In the genomic region with DNA sequence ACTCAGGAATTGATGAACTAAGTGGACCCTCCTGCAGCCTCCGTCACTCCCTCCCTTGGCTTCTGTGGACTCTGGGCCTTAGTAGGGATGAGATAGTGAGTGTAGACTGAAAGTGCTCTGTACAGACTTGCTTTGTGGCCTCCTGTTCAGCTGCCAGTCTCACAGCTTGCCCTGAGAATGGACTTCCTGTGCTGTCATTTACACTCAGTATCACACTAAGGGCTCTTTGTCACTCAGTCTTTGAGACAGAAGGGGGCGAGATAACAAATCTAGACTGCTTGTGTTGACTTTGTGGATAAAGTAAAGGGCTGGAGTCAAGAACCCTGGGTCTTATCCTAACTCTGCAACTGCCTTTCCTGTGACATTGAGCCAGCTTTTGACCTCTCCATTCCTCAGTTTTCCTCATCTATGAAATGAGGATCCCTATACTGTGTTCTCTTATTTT, we compare ENCODE assay signal across 9 cellular contexts. TPM values are rescaled to one million over a fixed set of nuclear protein-coding genes. Genes with fewer than 3 reads are reported as not detected.
DNase-seq lines count a peak whose midpoint lies in the region; ATAC-seq, FAIRE-seq and TF ChIP-seq lines count a peak whose summit lies in the region.
"Had no signal": no experiment of that assay in that cellular context is flagged by ENCODE, and none has a peak within 500 bp of the region (broad histone marks: within the 10 kb centered on the region; RNA-seq: fewer than 3 reads in every experiment).

No MANE protein-coding gene starts in this region.

- peak overlapping the region; percentile 23 to 88 (median 58) for H3K27ac Mint-ChIP-seq in nephron

- peaks cover 0 to 35% of the 10 kb centered on the region in 2 experiments; a peak in 3 of 5 replicates for H3K4me1 ChIP-seq in K562 (replicated peaks in 1 of 2; ENCODE audit: control insufficient read depth in 2 of 2, insufficient read depth in 2 of 2, low read length in 2 of 2)
- H3K4me1 ChIP-seq: parathyroid adenoma had no signal

- H3K9me3 ChIP-seq in K562 (replicated peaks; ENCODE audit: control insufficient read depth, insufficient read depth, low read depth, low read length): no peaks in the 10 kb centered on the region

- H2AFZ ChIP-seq in K562 (ENCODE audit: low read depth, low read length): peak overlapping the region; percentile 76
- H2AFZ ChIP-seq: parathyroid adenoma had no signal

- no peak overlapping the region for H3K4me3 Mint-ChIP-seq in nephron

- in situ Hi-C loops in K562 (cut with MboI): no loop called here

- 0% methylated on average over 2 of the region's 2 CpGs for WGBS in K562 (ENCODE audit: insufficient coverage, low coverage, missing lambda C conversion rate)

- H4K20me1 ChIP-seq in K562 (replicated peaks; ENCODE audit: control insufficient read depth, insufficient read depth, low read length): no peaks in the 10 kb centered on the region

- peak; percentile 83 for ATAC-seq in GM19438 (IDR thresholded peaks at IDR 0.05; ENCODE audit: low read depth, unreplicated experiment)
- peak; percentile 92 for ATAC-seq in HG03571 (IDR thresholded peaks at IDR 0.05; ENCODE audit: unreplicated experiment)
- ATAC-seq in K562: peak; percentile 85
- ATAC-seq in HG02840 (IDR thresholded peaks at IDR 0.05; ENCODE audit: low FRiP score, unreplicated experiment): no peak
- no peak for ATAC-seq in HG03280 (IDR thresholded peaks at IDR 0.05; ENCODE audit: unreplicated experiment)

- H3K36me3 Mint-ChIP-seq in nephron (ENCODE audit: low read depth): no peaks in the 10 kb centered on the region

- H3K9me3 Mint-ChIP-seq in nephron: no peaks in the 10 kb centered on the region

- no peak overlapping the region; a peak in 1 of 4 replicates for H3K9ac ChIP-seq in K562 (ENCODE audit: insufficient read depth in 1 of 2, low read depth in 2 of 2, low read length in 2 of 2)
- H3K9ac ChIP-seq: parathyroid adenoma had no signal

- intact Hi-C loops in K562 (cut with micrococcal nuclease): loop anchor here (1.0 kb wide), 1 partner anchor 19 kb away; no protein-coding TSS in a partner anchor

- H3K27me3 Mint-ChIP-seq in nephron (ENCODE audit: low read depth): no peaks in the 10 kb centered on the region

- no peak for TF ChIP-seq POLR2A in K562 (conservative IDR thresholded peaks at IDR 0.05)

- TF ChIP-seq EP300 in K562 (IDR thresholded peaks at IDR 0.05; ENCODE audit: low read length): peak; percentile 52; the same call in 1 of the 2 replicates

- no peaks in the 10 kb centered on the region for H3K9me1 ChIP-seq in K562 (ENCODE audit: control insufficient read depth, insufficient read depth, low read length)

- no peaks in the 10 kb centered on the region for H3K79me2 ChIP-seq in K562 (ENCODE audit: control insufficient read depth, insufficient read depth, low read length)
- H3K79me2 ChIP-seq: parathyroid adenoma had no signal

- DNase-seq in DMS153 (lab: John Stamatoyannopoulos, UW) (peak; percentile 33), K562 (ENCODE audit: extremely low read depth in 1 of 4, low spot score in 3 of 4) (peak in 3 of 4 experiments; percentile 5 to 75 (median 46)), GM19239 (ENCODE audit: insufficient read length, low spot score) (no peak)

- H3K27ac ChIP-seq in K562 (ENCODE audit: extremely low read depth, low read depth, low read length): peak overlapping the region; percentile 65
- H3K27ac ChIP-seq: parathyroid adenoma had no signal

- no peaks in the 10 kb centered on the region for H3K36me3 ChIP-seq in K562 (ENCODE audit: control insufficient read depth, insufficient read depth, low read length)

- peak in 1 of 3 experiments; percentile 7; a peak in 1 of 6 replicates for TF ChIP-seq CTCF in K562 (IDR thresholded peaks at IDR 0.05 in 2 of 3, conservative IDR thresholded peaks at IDR 0.05 in 1 of 3; ENCODE audit: insufficient read depth in 2 of 3, low read depth in 1 of 3, low read length in 3 of 3)
- no peak for TF ChIP-seq CTCF in nephron (IDR thresholded peaks at IDR 0.05; ENCODE audit: unreplicated experiment in 3 of 3)

- no peak for TF ChIP-seq RAD21 in K562 (CRISPR knock-in tag; conservative IDR thresholded peaks at IDR 0.05 in 1 of 2, IDR thresholded peaks at IDR 0.05 in 1 of 2)

- no peak overlapping the region for H3K4me3 ChIP-seq in K562

- no TSS peak for BruUV-seq in K562 (replicated peaks; lab: Mats Ljungman, UMichigan)

- H3K4me1 Mint-ChIP-seq in nephron: peaks cover 43% of the 10 kb centered on the region

- H3K4me2 ChIP-seq in K562 (ENCODE audit: insufficient read depth, low read length): peak overlapping the region; percentile 37

- CTCF ChIA-PET in K562 (lab: Yijun Ruan, JAX; ENCODE audit: low intra/inter-chr PET ratio): no interaction called here

- no peaks in the 10 kb centered on the region for H3K27me3 ChIP-seq in K562 (ENCODE audit: control insufficient read depth in 2 of 2, insufficient read depth in 2 of 2, low read length in 2 of 2)

- POLR2A ChIA-PET in K562 (lab: Yijun Ruan, JAX): no interaction called here

- FAIRE-seq in K562 (lab: Jason Lieb, UNC): peak; percentile 63
- no peak for FAIRE-seq in GM19239 (lab: Jason Lieb, UNC)

TF ChIP-seq in K562, 482 proteins besides CTCF, POLR2A, EP300 and RAD21 (continues in another document):
- TF ChIP-seq BRCA1 (IDR thresholded peaks at IDR 0.05) (no peak), BRCA1 (CRISPR knock-in tag; IDR thresholded peaks at IDR 0.05) (no peak), HNRNPK (IDR thresholded peaks at IDR 0.05; ENCODE audit: low read depth, low read length, poor library complexity, severe bottlenecking) (no peak), SMAD2 (IDR thresholded peaks at IDR 0.05; ENCODE audit: low read depth, low read length) (no peak), ZNF436 (CRISPR knock-in tag; IDR thresholded peaks at IDR 0.05) (no peak), RFX7 (CRISPR knock-in tag; IDR thresholded peaks at IDR 0.05) (no peak), NCOA6 (IDR thresholded peaks at IDR 0.05) (no peak), CEBPG (CRISPR knock-in tag; IDR thresholded peaks at IDR 0.05) (no peak), CEBPG (tag; conservative IDR thresholded peaks at IDR 0.05 in 1 of 2, IDR thresholded peaks at IDR 0.05 in 1 of 2) (no peak), FOXA3 (CRISPR knock-in tag; conservative IDR thresholded peaks at IDR 0.05 in 1 of 2, IDR thresholded peaks at IDR 0.05 in 1 of 2) (peak in 1 of 2 experiments; percentile 89; a peak in 2 of 4 replicates), HIVEP1 (CRISPR knock-in tag; IDR thresholded peaks at IDR 0.05) (no peak), ZC3H11A (IDR thresholded peaks at IDR 0.05; ENCODE audit: low read depth, low read length) (no peak), MAFG (tag; conservative IDR thresholded peaks at IDR 0.05) (no peak), ZNF644 (tag; IDR thresholded peaks at IDR 0.05; ENCODE audit: low read depth) (no peak), CBFA2T3 (IDR thresholded peaks at IDR 0.05) (peak; percentile 75), FOXJ3 (CRISPR knock-in tag; IDR thresholded peaks at IDR 0.05) (no peak), C11orf30 (IDR thresholded peaks at IDR 0.05; ENCODE audit: low read depth) (no peak), TAF15 (IDR thresholded peaks at IDR 0.05; ENCODE audit: low read depth, low read length) (no peak), ZNF408 (CRISPR knock-in tag; IDR thresholded peaks at IDR 0.05; ENCODE audit: low read depth) (no peak)
- TF ChIP-seq, protein P1, sequence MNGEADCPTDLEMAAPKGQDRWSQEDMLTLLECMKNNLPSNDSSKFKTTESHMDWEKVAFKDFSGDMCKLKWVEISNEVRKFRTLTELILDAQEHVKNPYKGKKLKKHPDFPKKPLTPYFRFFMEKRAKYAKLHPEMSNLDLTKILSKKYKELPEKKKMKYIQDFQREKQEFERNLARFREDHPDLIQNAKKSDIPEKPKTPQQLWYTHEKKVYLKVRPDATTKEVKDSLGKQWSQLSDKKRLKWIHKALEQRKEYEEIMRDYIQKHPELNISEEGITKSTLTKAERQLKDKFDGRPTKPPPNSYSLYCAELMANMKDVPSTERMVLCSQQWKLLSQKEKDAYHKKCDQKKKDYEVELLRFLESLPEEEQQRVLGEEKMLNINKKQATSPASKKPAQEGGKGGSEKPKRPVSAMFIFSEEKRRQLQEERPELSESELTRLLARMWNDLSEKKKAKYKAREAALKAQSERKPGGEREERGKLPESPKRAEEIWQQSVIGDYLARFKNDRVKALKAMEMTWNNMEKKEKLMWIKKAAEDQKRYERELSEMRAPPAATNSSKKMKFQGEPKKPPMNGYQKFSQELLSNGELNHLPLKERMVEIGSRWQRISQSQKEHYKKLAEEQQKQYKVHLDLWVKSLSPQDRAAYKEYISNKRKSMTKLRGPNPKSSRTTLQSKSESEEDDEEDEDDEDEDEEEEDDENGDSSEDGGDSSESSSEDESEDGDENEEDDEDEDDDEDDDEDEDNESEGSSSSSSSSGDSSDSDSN (IDR thresholded peaks at IDR 0.05; ENCODE audit: borderline replicate concordance in 1 of 2, low read depth in 2 of 2, low read length in 2 of 2): no peak
- TF ChIP-seq, protein P2, sequence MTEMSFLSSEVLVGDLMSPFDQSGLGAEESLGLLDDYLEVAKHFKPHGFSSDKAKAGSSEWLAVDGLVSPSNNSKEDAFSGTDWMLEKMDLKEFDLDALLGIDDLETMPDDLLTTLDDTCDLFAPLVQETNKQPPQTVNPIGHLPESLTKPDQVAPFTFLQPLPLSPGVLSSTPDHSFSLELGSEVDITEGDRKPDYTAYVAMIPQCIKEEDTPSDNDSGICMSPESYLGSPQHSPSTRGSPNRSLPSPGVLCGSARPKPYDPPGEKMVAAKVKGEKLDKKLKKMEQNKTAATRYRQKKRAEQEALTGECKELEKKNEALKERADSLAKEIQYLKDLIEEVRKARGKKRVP (CRISPR knock-in tag; IDR thresholded peaks at IDR 0.05): no peak

RNA-seq across cellular contexts. Expression of a gene that starts 21.0 kb away (rescaled TPM):
- total RNA-seq in K562 (2011; cell fraction: chromatin; rRNA removed; ENCODE audit: low replicate concordance): 10.5 and 11.1 TPM in 2 replicates
- total RNA-seq in K562 (2011; cell fraction: nucleolus; rRNA removed): 7.8 and 10.3 TPM in 2 replicates
- 11.7 and 12.6 TPM in 2 replicates for total RNA-seq in K562 (2011; cell fraction: nucleoplasm; rRNA removed)
- total RNA-seq in K562 (2014; rRNA removed) (2.5 and 3.3 TPM in 2 replicates), K562 (2014; rRNA removed; fragmentation: Illumina TruSeq; extraction: Trizol) (3.3 and 3.4 TPM in 2 replicates), K562 (2015; rRNA removed; fragmentation: Illumina TruSeq; extraction: Trizol) (4.0 and 4.2 TPM in 2 replicates), K562 (2021) (6.8 and 7.8 TPM in 2 replicates)
- polyA plus RNA-seq in K562 (2011; rRNA removed) (6.4 and 7.1 TPM in 2 replicates), K562 (2014; fragmentation: Illumina TruSeq; extraction: Trizol) (6.1 and 7.7 TPM in 2 replicates), K562 (2014; fragmentation: Nextera tagmentation; extraction: Ambion mirVana) (1 to 10 TPM; 1.8 TPM), K562 (2014; rRNA removed) (3.1 and 7.0 TPM in 2 replicates)
- polyA plus RNA-seq in K562 (2011; cell fraction: cytosol; rRNA removed): 7.5 and 11.2 TPM in 2 replicates
- 13.2 and 13.8 TPM in 2 replicates for polyA plus RNA-seq in K562 (2011; cell fraction: nucleus; rRNA removed)
- 6.3 and 8.8 TPM in 2 replicates for polyA plus RNA-seq in K562 (2012)
- 10.4 and 12.3 TPM in 2 replicates for polyA minus RNA-seq in K562 (2011; rRNA and poly(A)+ RNA removed)
- polyA minus RNA-seq in K562 (2011; cell fraction: cytosol; rRNA and poly(A)+ RNA removed): 4.9 and 6.7 TPM in 2 replicates
- 8.1 and 12.3 TPM in 2 replicates for polyA minus RNA-seq in K562 (2011; cell fraction: nucleus; rRNA and poly(A)+ RNA removed)

Comparison
In these comparisons a context has a peak if more than half of its experiments do, and no peak if none do; other contexts are left out.
1. ATAC-seq: peak in GM19438 (single experiment), HG03571 (single experiment) and K562 (single experiment); none in HG02840 (single experiment) and HG03280 (single experiment).